7 cellular contexts compared by ENCODE assay signal in the genomic region with DNA sequence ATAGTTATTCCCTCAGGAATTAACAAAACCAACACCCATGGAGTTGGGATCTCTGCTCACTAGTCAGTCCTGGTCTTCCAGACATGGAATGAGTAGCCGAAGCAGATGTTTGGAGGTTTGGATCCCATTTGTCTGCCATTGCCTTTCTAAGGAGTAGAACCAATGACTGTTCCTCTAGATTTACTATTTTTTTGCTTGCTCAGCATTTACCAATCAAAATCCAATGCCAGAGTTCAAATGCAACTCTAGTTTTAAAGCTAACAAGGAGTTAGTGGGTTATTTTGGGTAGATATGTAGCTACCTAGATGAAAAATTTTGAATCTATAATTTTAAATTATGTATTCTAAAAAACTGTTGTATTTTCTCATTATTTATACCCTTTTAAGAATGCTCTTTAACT.
"Had no signal": no experiment of that assay in that cellular context is flagged by ENCODE, and none has a peak within 500 bp of the region (broad histone marks: within the 10 kb centered on the region; RNA-seq: fewer than 3 reads in every experiment).

No MANE protein-coding gene starts in this region.

- H3K9me3 ChIP-seq: HAP-1 had no signal

- DNase-seq: H7, HFFc6, KG1 had no signal

- H3K4me1 ChIP-seq: HAP-1 had no signal

- H3K4me2 ChIP-seq: GM23338 had no signal

- H2AFZ ChIP-seq: GM23338 had no signal

- H3K27ac ChIP-seq: HL-60 had no signal

- ATAC-seq: GM23338, HCT116 had no signal

- H3K4me3 ChIP-seq: GM23338, HAP-1 had no signal
